Comparison of ENCODE assay signal across 14 cellular contexts in the genomic region with DNA sequence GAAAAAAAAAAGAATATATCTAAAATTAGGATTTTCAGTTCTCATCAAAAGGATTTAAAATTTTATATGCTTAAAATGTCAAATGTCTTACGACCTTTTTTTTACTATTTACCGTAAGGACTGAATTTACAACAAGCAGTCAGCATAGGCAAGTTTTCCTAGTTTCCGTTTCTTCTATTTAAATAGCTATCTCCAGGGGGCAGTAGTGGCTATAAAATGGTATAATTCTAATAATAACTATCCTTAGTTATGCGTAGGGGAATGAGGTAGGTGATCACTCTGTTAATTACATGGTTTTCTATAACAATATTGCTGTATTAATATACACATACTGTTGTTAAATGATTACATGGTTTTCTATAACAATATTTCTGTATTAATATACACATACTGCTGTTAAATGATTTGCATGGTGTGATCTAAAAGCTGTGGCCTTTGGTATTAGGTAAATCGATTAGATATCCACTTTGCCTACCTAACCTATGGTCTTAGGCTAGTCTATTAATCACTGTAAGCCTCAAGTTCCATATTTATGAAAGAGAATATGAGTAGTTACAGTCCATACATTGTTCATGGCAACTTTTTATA.
A peak's percentile ranks its signal among the peaks of the same experiment; 100 is the strongest.
DNase-seq lines count a peak whose midpoint lies in the region; ATAC-seq and TF ChIP-seq lines count a peak whose summit lies in the region.
"Had no signal": no experiment of that assay in that cellular context is flagged by ENCODE, and none has a peak within 500 bp of the region (broad histone marks: within the 10 kb centered on the region; RNA-seq: fewer than 3 reads in every experiment).

No MANE protein-coding gene starts in this region.

- CTCF ChIA-PET in IMR-90 (lab: Yijun Ruan, JAX), result interaction anchor here (0.7 kb wide), 1 partner anchor 49 kb away, joined by 5 read pairs; no protein-coding TSS in a partner anchor
- CTCF ChIA-PET in WTC11 (lab: Charles Lee), result interaction anchor here (0.5 to 1.2 kb wide), 9 partner anchors 11 to 1054 kb away, joined by 3 to 9 read pairs (median 3); no protein-coding TSS in a partner anchor

- H3K27me3 Mint-ChIP-seq in WTC11 (ENCODE audit: low read depth), result no peaks in the 10 kb centered on the region
- no peaks in the 10 kb centered on the region for H3K27me3 Mint-ChIP-seq in activated T-helper 2 cell treated with anti-CD3 and anti-CD28 coated beads, Interferon-gamma antibody, Interleukin-2, Interleukin-4, amounts not matched to agents 10 μg/mL and 5 μg/mL and 100 μg/mL, durations not matched to agents 14 hours and 24 hours and 36 hours (ENCODE audit: low read depth)
- H3K27me3 Mint-ChIP-seq: IgD-negative memory B cell had no signal

- TF ChIP-seq POLR2A in IMR-90 (IDR thresholded peaks at IDR 0.05; ENCODE audit: low read depth, low read length), result no peak
- TF ChIP-seq POLR2A in esophagus squamous epithelium (IDR thresholded peaks at IDR 0.05), result no peak

- DNase-seq in DND-41 (no peak), IMR-90 (no peak), SK-MEL-5 (ENCODE audit: low read depth, low spot score) (peak; percentile 65), left kidney (ENCODE audit: low read depth, low spot score) (peak; percentile 9), esophagus squamous epithelium (lab: John Stamatoyannopoulos, UW) (no peak), WTC11 (ENCODE audit: low spot score) (no peak), AG20443 (ENCODE audit: low spot score) (no peak)
- DNase-seq in activated T-helper 2 cell treated with anti-CD3 and anti-CD28 coated beads, Interferon-gamma antibody, Interleukin-2, Interleukin-4, amounts not matched to agents 10 μg/mL and 5 μg/mL and 100 μg/mL, durations not matched to agents 14 hours and 24 hours and 36 hours (ENCODE audit: low spot score), result no peak
- DNase-seq: activated T-cell treated with anti-CD3 and anti-CD28 coated beads for 4 hours; natural killer cell; spleen; stimulated activated CD8-positive, alpha-beta memory T cell treated with anti-CD3 and anti-CD28 coated beads, Interleukin-4, amount 100 ng/mL, for 48 hours; T1000 had no signal

- H3K27ac ChIP-seq in DND-41 (ENCODE audit: low read length), result no peak overlapping the region
- no peak overlapping the region for H3K27ac ChIP-seq in IMR-90 (ENCODE audit: insufficient read depth, low read length)
- H3K27ac ChIP-seq in esophagus squamous epithelium, result no peak overlapping the region
- H3K27ac ChIP-seq: spleen had no signal

- H3K36me3 ChIP-seq in DND-41 (ENCODE audit: insufficient read depth, low read length), result no peaks in the 10 kb centered on the region
- H3K36me3 ChIP-seq in IMR-90 (ENCODE audit: control insufficient read depth, insufficient read depth, low read length), result no peaks in the 10 kb centered on the region
- H3K36me3 ChIP-seq in esophagus squamous epithelium, result no peaks in the 10 kb centered on the region
- H3K36me3 ChIP-seq: spleen had no signal

- H3K79me2 ChIP-seq in DND-41 (ENCODE audit: insufficient read depth, low read length), result no peaks in the 10 kb centered on the region

- no peak overlapping the region for H3K18ac ChIP-seq in IMR-90 (ENCODE audit: low read depth, low read length)

- intact Hi-C loops in IMR-90 (cut with micrococcal nuclease), result no loop called here
- intact Hi-C loops in esophagus squamous epithelium (cut with DNase I), result no loop called here
- intact Hi-C loops in activated T-helper 2 cell treated with anti-CD3 and anti-CD28 coated beads, Interferon-gamma antibody, Interleukin-2, Interleukin-4, amounts not matched to agents 10 μg/mL and 5 μg/mL and 100 μg/mL, durations not matched to agents 14 hours and 24 hours and 36 hours (cut with micrococcal nuclease), result no loop called here

- H3K9me3 Mint-ChIP-seq in WTC11, result no peaks in the 10 kb centered on the region
- H3K9me3 Mint-ChIP-seq in activated T-helper 2 cell treated with anti-CD3 and anti-CD28 coated beads, Interferon-gamma antibody, Interleukin-2, Interleukin-4, amounts not matched to agents 10 μg/mL and 5 μg/mL and 100 μg/mL, durations not matched to agents 14 hours and 24 hours and 36 hours, result no peaks in the 10 kb centered on the region
- H3K9me3 Mint-ChIP-seq: IgD-negative memory B cell, natural killer cell had no signal

- no peak overlapping the region for H3K56ac ChIP-seq in IMR-90 (ENCODE audit: extremely low read depth, insufficient read depth, low read length)

- H2BK5ac ChIP-seq in IMR-90 (ENCODE audit: low read depth, low read length, poor library complexity, severe bottlenecking), result no peak overlapping the region

- H3K9me1 ChIP-seq in IMR-90 (ENCODE audit: insufficient read depth, low read length), result no peaks in the 10 kb centered on the region; the same call in 1 of the 2 replicates

- no peaks in the 10 kb centered on the region for H3K36me3 Mint-ChIP-seq in WTC11
- H3K36me3 Mint-ChIP-seq in activated T-helper 2 cell treated with anti-CD3 and anti-CD28 coated beads, Interferon-gamma antibody, Interleukin-2, Interleukin-4, amounts not matched to agents 10 μg/mL and 5 μg/mL and 100 μg/mL, durations not matched to agents 14 hours and 24 hours and 36 hours (ENCODE audit: low read depth), result no peaks in the 10 kb centered on the region
- H3K36me3 Mint-ChIP-seq: IgD-negative memory B cell, natural killer cell had no signal

- no peak overlapping the region for H3K9ac ChIP-seq in DND-41 (ENCODE audit: low read depth, low read length)
- no peak overlapping the region for H3K9ac ChIP-seq in IMR-90 (ENCODE audit: low read depth, low read length)

- H2AFZ ChIP-seq in DND-41 (ENCODE audit: low read depth, low read length), result no peak overlapping the region
- no peak overlapping the region for H2AFZ ChIP-seq in IMR-90 (replicated peaks; ENCODE audit: low read length, poor library complexity)

- no peak overlapping the region for H2AK5ac ChIP-seq in IMR-90 (ENCODE audit: low read depth, low read length)

- POLR2A ChIA-PET in IMR-90 (lab: Charles Lee; ENCODE audit: unreplicated experiment), result no interaction called here
- POLR2A ChIA-PET in WTC11 (lab: Charles Lee), result interaction anchor here (0.7 kb wide), 1 partner anchor 358 kb away, joined by 3 read pairs; no protein-coding TSS in a partner anchor

- H4K20me1 ChIP-seq in DND-41 (ENCODE audit: insufficient read depth, low read length) (no peaks in the 10 kb centered on the region), IMR-90 (ENCODE audit: insufficient read depth, low read length) (no peaks in the 10 kb centered on the region)

- H2BK20ac ChIP-seq in IMR-90 (ENCODE audit: low read depth, low read length), result no peak overlapping the region

- H4K91ac ChIP-seq in IMR-90 (ENCODE audit: insufficient read depth, low read depth, low read length), result no peak overlapping the region

- H3K4me1 Mint-ChIP-seq in WTC11, result peaks cover 15% of the 10 kb centered on the region
- H3K4me1 Mint-ChIP-seq in activated T-helper 2 cell treated with anti-CD3 and anti-CD28 coated beads, Interferon-gamma antibody, Interleukin-2, Interleukin-4, amounts not matched to agents 10 μg/mL and 5 μg/mL and 100 μg/mL, durations not matched to agents 14 hours and 24 hours and 36 hours (ENCODE audit: low read depth), result no peaks in the 10 kb centered on the region
- H3K4me1 Mint-ChIP-seq: natural killer cell had no signal

- no TSS peak for BruUV-seq in IMR-90 (replicated peaks; lab: Mats Ljungman, UMichigan)

- H3K9me3 ChIP-seq in DND-41 (ENCODE audit: insufficient read depth, low read length, severe bottlenecking) (no peaks in the 10 kb centered on the region), IMR-90 (ENCODE audit: control insufficient read depth, insufficient read depth, low read length) (no peaks in the 10 kb centered on the region), esophagus squamous epithelium (no peaks in the 10 kb centered on the region)
- H3K9me3 ChIP-seq: spleen had no signal

- H3K79me1 ChIP-seq in IMR-90 (ENCODE audit: low read depth in 1 of 2, low read length in 2 of 2), result no peaks in the 10 kb centered on the region

- in situ Hi-C loops in IMR-90 (cut with MboI; ENCODE audit: low sequenced_read_pairs) (no loop called here), SK-MEL-5 (cut with HindIII; ENCODE audit: low pct_unique_long_range_greater_than_20kb, low sequenced_read_pairs) (no loop called here)

- H2BK15ac ChIP-seq in IMR-90 (ENCODE audit: low read depth, low read length), result no peak overlapping the region

- H2BK120ac ChIP-seq in IMR-90 (ENCODE audit: low read depth, low read length), result no peak overlapping the region

- no peak overlapping the region for H2AK9ac ChIP-seq in IMR-90 (replicated peaks; ENCODE audit: low read depth, low read length, poor library complexity)

- no peak for TF ChIP-seq RAD21 in IMR-90 (IDR thresholded peaks at IDR 0.05; ENCODE audit: low read length)

- no peak overlapping the region for H4K5ac ChIP-seq in IMR-90 (ENCODE audit: low read depth, low read length)

- dilution Hi-C loops in IMR-90 (cut with HindIII; ENCODE audit: low sequenced_read_pairs, unreplicated experiment), result no loop called here

- H3K27me3 ChIP-seq in DND-41 (ENCODE audit: insufficient read depth, low read length, poor library complexity) (no peaks in the 10 kb centered on the region), IMR-90 (ENCODE audit: control insufficient read depth, insufficient read depth, low read length) (no peaks in the 10 kb centered on the region), esophagus squamous epithelium (no peaks in the 10 kb centered on the region)
- H3K27me3 ChIP-seq: spleen had no signal

- H3K4me3 ChIP-seq in DND-41 (ENCODE audit: low read depth in 1 of 2, low read length in 2 of 2) (no peak overlapping the region), IMR-90 (ENCODE audit: insufficient read depth, low read depth, low read length) (no peak overlapping the region), esophagus squamous epithelium (no peak overlapping the region)
- H3K4me3 ChIP-seq: spleen had no signal

- no peak overlapping the region for H3K4ac ChIP-seq in IMR-90 (ENCODE audit: low read depth, low read length)

- no peak overlapping the region for H3K4me3 Mint-ChIP-seq in WTC11
- H3K4me3 Mint-ChIP-seq in activated T-helper 2 cell treated with anti-CD3 and anti-CD28 coated beads, Interferon-gamma antibody, Interleukin-2, Interleukin-4, amounts not matched to agents 10 μg/mL and 5 μg/mL and 100 μg/mL, durations not matched to agents 14 hours and 24 hours and 36 hours (ENCODE audit: low read depth), result no peak overlapping the region
- H3K4me3 Mint-ChIP-seq: IgD-negative memory B cell, natural killer cell had no signal

- H3K4me2 ChIP-seq in DND-41 (ENCODE audit: insufficient read depth, low read length), result no peak overlapping the region
- no peak overlapping the region for H3K4me2 ChIP-seq in IMR-90 (ENCODE audit: low read depth, low read length)

- ATAC-seq in DND-41 (ENCODE audit: insufficient read depth, low read depth), result no peak
- ATAC-seq in IMR-90 (ENCODE audit: low read depth), result no peak
- no peak for ATAC-seq in WTC11
- ATAC-seq: natural killer cell had no signal

- H3K14ac ChIP-seq in IMR-90 (replicated peaks; ENCODE audit: low read depth, low read length), result no peak overlapping the region

- no peaks in the 10 kb centered on the region for H3K4me1 ChIP-seq in DND-41 (ENCODE audit: insufficient read depth, low read length)
- H3K4me1 ChIP-seq in IMR-90 (ENCODE audit: control insufficient read depth, insufficient read depth, low read length), result no peaks in the 10 kb centered on the region
- H3K4me1 ChIP-seq in esophagus squamous epithelium, result no peaks in the 10 kb centered on the region
- H3K4me1 ChIP-seq: spleen had no signal

- no peak overlapping the region for H3K27ac Mint-ChIP-seq in WTC11
- H3K27ac Mint-ChIP-seq in activated T-helper 2 cell treated with anti-CD3 and anti-CD28 coated beads, Interferon-gamma antibody, Interleukin-2, Interleukin-4, amounts not matched to agents 10 μg/mL and 5 μg/mL and 100 μg/mL, durations not matched to agents 14 hours and 24 hours and 36 hours, result no peak overlapping the region
- H3K27ac Mint-ChIP-seq: IgD-negative memory B cell, natural killer cell had no signal

- TF ChIP-seq CTCF in DND-41 (IDR thresholded peaks at IDR 0.05; ENCODE audit: borderline replicate concordance, extremely low read depth, low read length, poor library complexity, severe bottlenecking) (peak; percentile 22), IMR-90 (conservative IDR thresholded peaks at IDR 0.05; ENCODE audit: low read depth, low read length) (0 out of 2 replicates have a peak, but pooled peaks have one; percentile 7), esophagus squamous epithelium (IDR thresholded peaks at IDR 0.05) (peak in 1 of 6 experiments; percentile 37), WTC11 (IDR thresholded peaks at IDR 0.05) (no peak)

- WGBS in IMR-90 (ENCODE audit: extremely low coverage in 2 of 2, insufficient read length in 1 of 2), 2 experiments, result no CpG with 5 or more reads among the region's 5 CpGs
- 80 to 85% methylated on average over 5 of the region's 5 CpGs for WGBS in esophagus squamous epithelium, 2 donors

- no peak overlapping the region for H4K8ac ChIP-seq in IMR-90 (ENCODE audit: low read depth in 2 of 2, low read length in 2 of 2)

- H3K23ac ChIP-seq in IMR-90 (ENCODE audit: low read depth, low read length), result no peak overlapping the region

Comparison
In these comparisons a context has a peak if more than half of its experiments do, and no peak if none do; other contexts are left out.
1. DNase-seq: peak in SK-MEL-5 (single experiment) and left kidney (single experiment); none in DND-41 (single experiment), IMR-90 (single experiment), esophagus squamous epithelium (single experiment), WTC11 (single experiment), activated T-helper 2 cell treated with anti-CD3 and anti-CD28 coated beads, Interferon-gamma antibody, Interleukin-2, Interleukin-4, amounts not matched to agents 10 μg/mL and 5 μg/mL and 100 μg/mL, durations not matched to agents 14 hours and 24 hours and 36 hours (single experiment) and AG20443 (single experiment).